ENCODE assay signal across 16 cellular contexts in genomic region chr1:181413195-181413815, GRCh38.
DNase-seq lines count a peak whose midpoint lies in the region; ATAC-seq, FAIRE-seq and TF ChIP-seq lines count a peak whose summit lies in the region.
"Had no signal": no experiment of that assay in that cellular context is flagged by ENCODE, and none has a peak within 500 bp of the region (broad histone marks: within the 10 kb centered on the region; RNA-seq: fewer than 3 reads in every experiment).

No MANE protein-coding gene starts in this region.

- TF ChIP-seq CTCF in K562 (IDR thresholded peaks at IDR 0.05 in 2 of 3, conservative IDR thresholded peaks at IDR 0.05 in 1 of 3; ENCODE audit: insufficient read depth in 2 of 3, low read depth in 1 of 3, low read length in 3 of 3) (no peak), testis (IDR thresholded peaks at IDR 0.05) (no peak)

- DNase-seq in H7 (peak; percentile 36), K562 (ENCODE audit: extremely low read depth in 1 of 4, low spot score in 3 of 4) (no peak), mesenteric fat pad (ENCODE audit: low spot score) (peak; percentile 85), testis (no peak), retina (no peak), H54 (ENCODE audit: insufficient read length, low spot score) (no peak), T1000 (lab: John Stamatoyannopoulos, UW) (no peak)
- DNase-seq: Caco-2; CD8-positive, alpha-beta T cell; DMS153; DMS79; EL; GDM1; HCEC 1CT had no signal

- H3K36me3 ChIP-seq in H7 (replicated peaks; ENCODE audit: control insufficient read depth, insufficient read depth, low read length) (no peaks in the 10 kb centered on the region), K562 (ENCODE audit: control insufficient read depth, insufficient read depth, low read length) (no peaks in the 10 kb centered on the region), testis (ENCODE audit: low read depth, missing control alignments) (no peaks in the 10 kb centered on the region)

- CTCF ChIA-PET in K562 (lab: Yijun Ruan, JAX; ENCODE audit: low intra/inter-chr PET ratio): no interaction called here

- H3K27ac ChIP-seq in K562 (ENCODE audit: extremely low read depth, low read depth, low read length): no peak overlapping the region
- peak overlapping the region; percentile 44 to 83 for H3K27ac ChIP-seq in testis

- WGBS in K562 (ENCODE audit: insufficient coverage, low coverage, missing lambda C conversion rate): 2% methylated on average over 50 of the region's 56 CpGs
- 69 to 72% methylated on average over 4 to 56 of the region's 56 CpGs for WGBS in testis, 2 donors

- no peaks in the 10 kb centered on the region for H3K9me3 ChIP-seq in K562 (replicated peaks; ENCODE audit: control insufficient read depth, insufficient read depth, low read depth, low read length)
- H3K9me3 ChIP-seq in testis: no peaks in the 10 kb centered on the region
- H3K9me3 ChIP-seq: Caco-2 had no signal

- H3K79me2 ChIP-seq in K562 (ENCODE audit: control insufficient read depth, insufficient read depth, low read length): no peaks in the 10 kb centered on the region

- H4K20me1 ChIP-seq in K562 (replicated peaks; ENCODE audit: control insufficient read depth, insufficient read depth, low read length): no peaks in the 10 kb centered on the region; the same call in 1 of the 2 replicates

- ATAC-seq in K562 (peak; percentile 22; the same call in 2 of the 3 replicates), GM19328 (IDR thresholded peaks at IDR 0.05; ENCODE audit: unreplicated experiment) (no peak)
- ATAC-seq: CD8-positive, alpha-beta T cell; GM12878 had no signal

- POLR2A ChIA-PET in K562 (lab: Yijun Ruan, JAX): no interaction called here

- H3K4me3 ChIP-seq in H7 (ENCODE audit: insufficient read depth, low read depth, low read length) (no peak overlapping the region), K562 (no peak overlapping the region), testis (peak overlapping the region; percentile 26 to 59)
- H3K4me3 ChIP-seq: GM12878 had no signal

- no peaks in the 10 kb centered on the region for H3K9me1 ChIP-seq in K562 (ENCODE audit: control insufficient read depth, insufficient read depth, low read length)

- FAIRE-seq in K562 (lab: Jason Lieb, UNC): no peak
- no peak for FAIRE-seq in H54 (lab: Jason Lieb, UNC)
- FAIRE-seq: GM12878 had no signal

- H3K9ac ChIP-seq in K562 (ENCODE audit: insufficient read depth in 1 of 2, low read depth in 2 of 2, low read length in 2 of 2): no peak overlapping the region

- TF ChIP-seq RAD21 in K562 (CRISPR knock-in tag; conservative IDR thresholded peaks at IDR 0.05 in 1 of 2, IDR thresholded peaks at IDR 0.05 in 1 of 2): no peak

- BruUV-seq in K562 (replicated peaks; lab: Mats Ljungman, UMichigan): no TSS peak

- TF ChIP-seq EP300 in K562 (IDR thresholded peaks at IDR 0.05; ENCODE audit: low read length): no peak

- in situ Hi-C loops in K562 (cut with MboI): no loop called here

- no peak overlapping the region for H2AFZ ChIP-seq in K562 (ENCODE audit: low read depth, low read length)

- H3K27me3 ChIP-seq in H7 (ENCODE audit: control insufficient read depth, insufficient read depth, low read length) (no peaks in the 10 kb centered on the region; the same call in 1 of the 2 replicates), K562 (ENCODE audit: control insufficient read depth in 2 of 2, insufficient read depth in 2 of 2, low read length in 2 of 2) (peaks cover 25 to 31% of the 10 kb centered on the region in 2 experiments), testis (no peaks in the 10 kb centered on the region)

- no peak overlapping the region for H3K4me2 ChIP-seq in K562 (ENCODE audit: insufficient read depth, low read length)

- intact Hi-C loops in K562 (cut with micrococcal nuclease): no loop called here
- intact Hi-C loops in testis (cut with DNase I; ENCODE audit: low total_unique reads): no loop called here

- TF ChIP-seq POLR2A in K562 (conservative IDR thresholded peaks at IDR 0.05) (no peak), testis (IDR thresholded peaks at IDR 0.05) (no peak), H54 (IDR thresholded peaks at IDR 0.05; ENCODE audit: low read depth, low read length) (no peak)

- H3K4me1 ChIP-seq in K562 (replicated peaks in 1 of 2; ENCODE audit: control insufficient read depth in 2 of 2, insufficient read depth in 2 of 2, low read length in 2 of 2) (peaks cover 0 to 6% of the 10 kb centered on the region in 2 experiments; a peak in 1 of 5 replicates), testis (peaks cover 15% of the 10 kb centered on the region)

TF ChIP-seq in K562, 482 proteins besides CTCF, POLR2A, EP300 and RAD21:
- no peak for TF ChIP-seq RBM39 (optimal IDR thresholded peaks at IDR 0.05; ENCODE audit: low read depth, low read length)
- TF ChIP-seq, protein P1, sequence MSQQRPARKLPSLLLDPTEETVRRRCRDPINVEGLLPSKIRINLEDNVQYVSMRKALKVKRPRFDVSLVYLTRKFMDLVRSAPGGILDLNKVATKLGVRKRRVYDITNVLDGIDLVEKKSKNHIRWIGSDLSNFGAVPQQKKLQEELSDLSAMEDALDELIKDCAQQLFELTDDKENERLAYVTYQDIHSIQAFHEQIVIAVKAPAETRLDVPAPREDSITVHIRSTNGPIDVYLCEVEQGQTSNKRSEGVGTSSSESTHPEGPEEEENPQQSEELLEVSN (IDR thresholded peaks at IDR 0.05; ENCODE audit: borderline replicate concordance in 1 of 2, extremely low read depth in 1 of 2, insufficient read depth in 1 of 2, insufficient read length in 1 of 2, low read depth in 1 of 2, low read length in 1 of 2, poor library complexity in 1 of 2, severe bottlenecking in 1 of 2): peak in 1 of 2 experiments; percentile 13

Comparison
In these comparisons a context has a peak if more than half of its experiments do, and no peak if none do; other contexts are left out.
1. DNase-seq: peak in H7 (single experiment) and mesenteric fat pad (single experiment); none in K562 (0 of 4), testis (single experiment), retina (single experiment), H54 (single experiment) and T1000 (single experiment).
2. H3K4me3 ChIP-seq: peak in testis (2 of 2); none in H7 (single experiment) and K562 (single experiment).